ENCODE assay signal across 24 cellular contexts in genomic region chr6:19827247-19827646, GRCh38. TPM values are rescaled to one million over a fixed set of nuclear protein-coding genes. Genes with fewer than 3 reads are reported as not detected.
"Had no signal": no experiment of that assay in that cellular context is flagged by ENCODE, and none has a peak within 500 bp of the region (broad histone marks: within the 10 kb centered on the region; RNA-seq: fewer than 3 reads in every experiment).

No MANE protein-coding gene starts in this region.

- H3K36me3 Mint-ChIP-seq: immature natural killer cell; stimulated activated effector memory CD8-positive, alpha-beta T cell treated with anti-CD3 and anti-CD28 coated beads, Interleukin-12 subunit alpha, Interleukin-12 subunit beta, amount 100 ng/mL, for 72 hours had no signal

- H3K27ac Mint-ChIP-seq: immature natural killer cell; naive thymus-derived CD8-positive, alpha-beta T cell; nephron progenitor cell; progenitor cell of endocrine pancreas; stimulated activated effector memory CD8-positive, alpha-beta T cell treated with anti-CD3 and anti-CD28 coated beads, Interleukin-12 subunit alpha, Interleukin-12 subunit beta, amount 100 ng/mL, for 72 hours; stimulated activated naive CD8-positive, alpha-beta T cell treated with anti-CD3 and anti-CD28 coated beads, Interleukin-15, Interleukin-2, amounts not matched to agents 100 ng/mL and 50 ng/mL, for 24 hours had no signal

- H3K27ac ChIP-seq: left lung, lower lobe of right lung, ovary, right atrium auricular region, spleen, suprapubic skin, thoracic aorta, tibial artery, upper lobe of right lung had no signal

- H3K4me1 ChIP-seq: left lung, lower lobe of right lung, right atrium auricular region, spleen, tibial artery, upper lobe of right lung had no signal

- H3K4me3 ChIP-seq: left lung, lower lobe of right lung, ovary, right atrium auricular region, spleen, suprapubic skin, thoracic aorta, tibial artery, upper lobe of right lung had no signal

- H3K9me3 ChIP-seq: left lung, lower lobe of right lung, suprapubic skin, thoracic aorta, tibial artery, upper lobe of right lung had no signal

- H3K27me3 ChIP-seq: left lung, ovary, right atrium auricular region, spleen, suprapubic skin, tibial artery, upper lobe of right lung had no signal

- H3K36me3 ChIP-seq: left lung, lower lobe of right lung, ovary, right atrium auricular region, spleen, suprapubic skin, thoracic aorta, tibial artery, upper lobe of right lung had no signal

- H3K4me3 Mint-ChIP-seq: immature natural killer cell; naive thymus-derived CD8-positive, alpha-beta T cell; nephron progenitor cell; stimulated activated effector memory CD8-positive, alpha-beta T cell treated with anti-CD3 and anti-CD28 coated beads, Interleukin-12 subunit alpha, Interleukin-12 subunit beta, amount 100 ng/mL, for 72 hours; stimulated activated naive CD8-positive, alpha-beta T cell treated with anti-CD3 and anti-CD28 coated beads, Interleukin-15, Interleukin-2, amounts not matched to agents 100 ng/mL and 50 ng/mL, for 24 hours had no signal

- H3K4me1 Mint-ChIP-seq: immature natural killer cell; naive thymus-derived CD8-positive, alpha-beta T cell; stimulated activated effector memory CD8-positive, alpha-beta T cell treated with anti-CD3 and anti-CD28 coated beads, Interleukin-12 subunit alpha, Interleukin-12 subunit beta, amount 100 ng/mL, for 72 hours had no signal

- DNase-seq: hypothalamus; immature natural killer cell; kidney; left colon; left lung; lower lobe of right lung; mammary epithelial cell; mesenchymal stem cell; naive thymus-derived CD8-positive, alpha-beta T cell; nephron progenitor cell; ovary; small intestine; spleen; stimulated activated CD4-positive, alpha-beta T cell treated with anti-CD3 and anti-CD28 coated beads, Interleukin-4, amount 100 ng/mL, for 24 hours; stimulated activated naive CD4-positive, alpha-beta T cell; tibial artery; trophoblast cell; upper lobe of right lung had no signal

- H3K27me3 Mint-ChIP-seq: progenitor cell of endocrine pancreas had no signal

RNA-seq across cellular contexts. Expression of gene ID4, which starts 9.9 kb away (rescaled TPM):
- total RNA-seq: naive thymus-derived CD8-positive, alpha-beta T cell had no signal
- polyA plus RNA-seq: immature natural killer cell; naive thymus-derived CD8-positive, alpha-beta T cell had no signal
